ENCODE assay signal across 14 cellular contexts in the genomic region with DNA sequence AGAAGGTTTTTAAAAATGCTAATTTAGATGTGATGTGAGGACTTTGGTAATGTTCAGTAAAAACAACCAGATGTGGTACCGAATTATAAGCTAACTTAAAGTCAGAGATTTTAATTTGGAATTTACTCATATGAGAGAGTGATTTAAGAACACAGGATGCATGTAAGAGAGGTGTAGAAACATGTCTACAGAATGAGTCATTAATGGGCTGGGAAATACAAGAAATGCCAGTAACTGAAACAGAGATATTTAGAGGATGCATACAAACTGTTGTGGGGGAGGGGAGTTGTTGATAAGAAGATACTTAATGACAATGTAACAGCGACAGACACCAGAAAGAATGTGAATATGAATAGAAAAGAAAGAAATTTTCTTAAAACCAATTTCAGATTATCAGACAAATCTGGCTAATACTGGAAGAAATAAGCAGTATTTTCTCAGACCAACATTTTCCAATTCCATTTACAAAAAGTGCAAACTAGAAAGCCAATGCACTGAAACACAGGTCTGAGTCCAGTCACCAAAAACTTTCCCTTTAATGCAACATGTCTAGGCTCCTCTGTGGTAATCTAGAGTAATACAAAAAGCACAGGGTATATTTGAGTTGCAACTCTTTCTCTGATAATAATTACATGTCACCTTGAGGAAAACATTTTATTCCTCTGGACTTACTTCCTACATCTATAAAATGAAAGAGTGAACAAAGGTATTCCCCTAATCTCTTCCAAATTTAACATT.
DNase-seq lines count a peak whose midpoint lies in the region; TF ChIP-seq lines count a peak whose summit lies in the region.
"Had no signal": no experiment of that assay in that cellular context is flagged by ENCODE, and none has a peak within 500 bp of the region (broad histone marks: within the 10 kb centered on the region; RNA-seq: fewer than 3 reads in every experiment).

No MANE protein-coding gene starts in this region.

- 100% methylated on average over 1 of the region's 2 CpGs; no CpG with 5 or more reads in 1 of the 2 donors for WGBS in transverse colon (ENCODE audit: low coverage in 1 of 2), 2 donors

- no peak overlapping the region for H3K4me3 Mint-ChIP-seq in activated CD4-positive, alpha-beta T cell treated with anti-CD3 and anti-CD28 coated beads, Interleukin-2, amount 10 ng/mL, durations not matched to agents 24 days and 14 days
- peak overlapping the region; percentile 46 for H3K4me3 Mint-ChIP-seq in HFFc6
- H3K4me3 Mint-ChIP-seq: mesothelial cell of epicardium had no signal

- H3K9me3 ChIP-seq in neutrophil (no peaks in the 10 kb centered on the region), transverse colon (no peaks in the 10 kb centered on the region), Karpas-422 (ENCODE audit: low read length) (no peaks in the 10 kb centered on the region)
- H3K9me3 ChIP-seq: SK-N-SH had no signal

- H3K27ac Mint-ChIP-seq in activated CD4-positive, alpha-beta T cell treated with anti-CD3 and anti-CD28 coated beads, Interleukin-2, amount 10 ng/mL, durations not matched to agents 24 days and 14 days = peak overlapping the region; percentile 34
- peak overlapping the region; percentile 42 for H3K27ac Mint-ChIP-seq in HFFc6
- H3K27ac Mint-ChIP-seq: mesothelial cell of epicardium had no signal

- intact Hi-C loops in activated CD4-positive, alpha-beta T cell treated with anti-CD3 and anti-CD28 coated beads, Interleukin-2, amount 10 ng/mL, durations not matched to agents 24 days and 14 days (cut with micrococcal nuclease) = no loop called here
- intact Hi-C loops in transverse colon (cut with DNase I; ENCODE audit: low total_unique reads) = no loop called here

- H3K4me1 Mint-ChIP-seq in activated CD4-positive, alpha-beta T cell treated with anti-CD3 and anti-CD28 coated beads, Interleukin-2, amount 10 ng/mL, durations not matched to agents 24 days and 14 days = peaks cover 15% of the 10 kb centered on the region
- peaks cover 18% of the 10 kb centered on the region for H3K4me1 Mint-ChIP-seq in HFFc6 (ENCODE audit: low read depth)
- H3K4me1 Mint-ChIP-seq: mesothelial cell of epicardium had no signal

- peaks cover 18% of the 10 kb centered on the region for H3K36me3 Mint-ChIP-seq in activated CD4-positive, alpha-beta T cell treated with anti-CD3 and anti-CD28 coated beads, Interleukin-2, amount 10 ng/mL, durations not matched to agents 24 days and 14 days (ENCODE audit: low read depth)
- H3K36me3 Mint-ChIP-seq in HFFc6 (ENCODE audit: low read depth) = no peaks in the 10 kb centered on the region
- H3K36me3 Mint-ChIP-seq: mesothelial cell of epicardium had no signal

- H3K27me3 ChIP-seq in neutrophil (no peaks in the 10 kb centered on the region), transverse colon (no peaks in the 10 kb centered on the region), Karpas-422 (ENCODE audit: low read length) (no peaks in the 10 kb centered on the region)

- TF ChIP-seq EP300 in transverse colon (IDR thresholded peaks at IDR 0.05; ENCODE audit: low read depth) = no peak

- TF ChIP-seq CTCF in HFFc6 (IDR thresholded peaks at IDR 0.05) = no peak
- no peak for TF ChIP-seq CTCF in neutrophil (IDR thresholded peaks at IDR 0.05)
- no peak for TF ChIP-seq CTCF in transverse colon (IDR thresholded peaks at IDR 0.05)

- no peak overlapping the region for H3K4me3 ChIP-seq in neutrophil (ENCODE audit: low read depth in 1 of 2, low read length in 1 of 2)
- H3K4me3 ChIP-seq in transverse colon = no peak overlapping the region
- no peak overlapping the region for H3K4me3 ChIP-seq in Karpas-422 (ENCODE audit: low read length)
- H3K4me3 ChIP-seq: smooth muscle cell had no signal

- no peaks in the 10 kb centered on the region for H4K20me1 ChIP-seq in Karpas-422 (ENCODE audit: insufficient read depth, low read depth, low read length)

- H3K36me3 ChIP-seq in neutrophil (peaks cover 3% of the 10 kb centered on the region), transverse colon (no peaks in the 10 kb centered on the region), Karpas-422 (ENCODE audit: insufficient read depth, low read length) (no peaks in the 10 kb centered on the region)

- H3K4me1 ChIP-seq in neutrophil (ENCODE audit: control insufficient read depth in 1 of 2, insufficient read depth in 1 of 2, low read depth in 1 of 2, low read length in 1 of 2) (peaks cover 0 to 38% of the 10 kb centered on the region in 2 experiments), transverse colon (peaks cover 0 to 13% (median 3%) of the 10 kb centered on the region in 4 donors), Karpas-422 (ENCODE audit: low read length) (no peaks in the 10 kb centered on the region)

- DNase-seq in activated CD4-positive, alpha-beta T cell treated with anti-CD3 and anti-CD28 coated beads, Interleukin-2, amount 10 ng/mL, durations not matched to agents 24 days and 14 days = no peak
- no peak for DNase-seq in activated CD4-positive, alpha-beta T cell treated with anti-CD3 and anti-CD28 coated beads, Interleukin-2, amount 50 U/mL, for 48 hours
- DNase-seq in HFFc6 (peak; percentile 2), amniotic epithelial cell (ENCODE audit: low read depth) (peak; percentile 70), transverse colon (no peak), Karpas-422 (no peak)
- DNase-seq in stimulated activated CD4-positive, alpha-beta T cell treated with anti-CD3 and anti-CD28 coated beads, Interleukin-4, amount 100 ng/mL, for 4 hours = no peak
- DNase-seq: activated T-cell treated with anti-CD3 and anti-CD28 coated beads, Interleukin-2, amount 50 U/mL, for 1 hour; MM.1S; NCI-H2171; SK-N-SH had no signal

- H3K79me2 ChIP-seq in Karpas-422 (ENCODE audit: low read length) = no peaks in the 10 kb centered on the region

- H3K9me2 ChIP-seq in Karpas-422 (replicated peaks; ENCODE audit: insufficient read depth, low read length) = no peaks in the 10 kb centered on the region
- H3K9me2 ChIP-seq: SK-N-SH had no signal

- peak overlapping the region; percentile 77 for H3K27ac ChIP-seq in neutrophil
- no peak overlapping the region for H3K27ac ChIP-seq in transverse colon
- H3K27ac ChIP-seq in Karpas-422 (ENCODE audit: low read length) = no peak overlapping the region

- TF ChIP-seq POLR2A in transverse colon (IDR thresholded peaks at IDR 0.05) = no peak

- no peak overlapping the region for H3K9ac ChIP-seq in Karpas-422 (ENCODE audit: low read length)
- H3K9ac ChIP-seq: SK-N-SH had no signal

- no peaks in the 10 kb centered on the region for H3K9me3 Mint-ChIP-seq in activated CD4-positive, alpha-beta T cell treated with anti-CD3 and anti-CD28 coated beads, Interleukin-2, amount 10 ng/mL, durations not matched to agents 24 days and 14 days
- H3K9me3 Mint-ChIP-seq in HFFc6 = no peaks in the 10 kb centered on the region
- H3K9me3 Mint-ChIP-seq: mesothelial cell of epicardium had no signal

- no peak overlapping the region for H2AFZ ChIP-seq in Karpas-422 (ENCODE audit: low read length)

- no peak overlapping the region for H3K4me2 ChIP-seq in Karpas-422 (ENCODE audit: low read depth, low read length, poor library complexity, severe bottlenecking)
- H3K4me2 ChIP-seq: SK-N-SH, smooth muscle cell had no signal

- H3K27me3 Mint-ChIP-seq in activated CD4-positive, alpha-beta T cell treated with anti-CD3 and anti-CD28 coated beads, Interleukin-2, amount 10 ng/mL, durations not matched to agents 24 days and 14 days = no peaks in the 10 kb centered on the region
- no peaks in the 10 kb centered on the region for H3K27me3 Mint-ChIP-seq in HFFc6 (ENCODE audit: insufficient read depth)

- in situ Hi-C loops in transverse colon (cut with MboI; ENCODE audit: low pct_ligation_motif_present in 1 of 4, low pct_unique_long_range_greater_than_20kb in 1 of 4, low sequenced_read_pairs in 3 of 4) = no loop called here

Comparison
In these comparisons a context has a peak if more than half of its experiments do, and no peak if none do; other contexts are left out.
1. DNase-seq: peak in HFFc6 (single experiment) and amniotic epithelial cell (single experiment); none in activated CD4-positive, alpha-beta T cell treated with anti-CD3 and anti-CD28 coated beads, Interleukin-2, amount 10 ng/mL, durations not matched to agents 24 days and 14 days (single experiment), activated CD4-positive, alpha-beta T cell treated with anti-CD3 and anti-CD28 coated beads, Interleukin-2, amount 50 U/mL, for 48 hours (0 of 2), transverse colon (single experiment), Karpas-422 (single experiment) and stimulated activated CD4-positive, alpha-beta T cell treated with anti-CD3 and anti-CD28 coated beads, Interleukin-4, amount 100 ng/mL, for 4 hours (0 of 2).